In genomic region chr11:93694109-93694508, GRCh38 we compare ENCODE assay signal across 1 cellular context.
TF ChIP-seq lines count a peak whose summit lies in the region.

No MANE protein-coding gene starts in this region.

TF ChIP-seq in neural cell, 6 proteins besides CTCF, POLR2A, EP300 and RAD21 (continued from another document):
- TF ChIP-seq, protein P1, sequence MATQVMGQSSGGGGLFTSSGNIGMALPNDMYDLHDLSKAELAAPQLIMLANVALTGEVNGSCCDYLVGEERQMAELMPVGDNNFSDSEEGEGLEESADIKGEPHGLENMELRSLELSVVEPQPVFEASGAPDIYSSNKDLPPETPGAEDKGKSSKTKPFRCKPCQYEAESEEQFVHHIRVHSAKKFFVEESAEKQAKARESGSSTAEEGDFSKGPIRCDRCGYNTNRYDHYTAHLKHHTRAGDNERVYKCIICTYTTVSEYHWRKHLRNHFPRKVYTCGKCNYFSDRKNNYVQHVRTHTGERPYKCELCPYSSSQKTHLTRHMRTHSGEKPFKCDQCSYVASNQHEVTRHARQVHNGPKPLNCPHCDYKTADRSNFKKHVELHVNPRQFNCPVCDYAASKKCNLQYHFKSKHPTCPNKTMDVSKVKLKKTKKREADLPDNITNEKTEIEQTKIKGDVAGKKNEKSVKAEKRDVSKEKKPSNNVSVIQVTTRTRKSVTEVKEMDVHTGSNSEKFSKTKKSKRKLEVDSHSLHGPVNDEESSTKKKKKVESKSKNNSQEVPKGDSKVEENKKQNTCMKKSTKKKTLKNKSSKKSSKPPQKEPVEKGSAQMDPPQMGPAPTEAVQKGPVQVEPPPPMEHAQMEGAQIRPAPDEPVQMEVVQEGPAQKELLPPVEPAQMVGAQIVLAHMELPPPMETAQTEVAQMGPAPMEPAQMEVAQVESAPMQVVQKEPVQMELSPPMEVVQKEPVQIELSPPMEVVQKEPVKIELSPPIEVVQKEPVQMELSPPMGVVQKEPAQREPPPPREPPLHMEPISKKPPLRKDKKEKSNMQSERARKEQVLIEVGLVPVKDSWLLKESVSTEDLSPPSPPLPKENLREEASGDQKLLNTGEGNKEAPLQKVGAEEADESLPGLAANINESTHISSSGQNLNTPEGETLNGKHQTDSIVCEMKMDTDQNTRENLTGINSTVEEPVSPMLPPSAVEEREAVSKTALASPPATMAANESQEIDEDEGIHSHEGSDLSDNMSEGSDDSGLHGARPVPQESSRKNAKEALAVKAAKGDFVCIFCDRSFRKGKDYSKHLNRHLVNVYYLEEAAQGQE (IDR thresholded peaks at IDR 0.05; ENCODE audit: borderline replicate concordance), result no peak
- peak; percentile 29 for TF ChIP-seq SMC3 (conservative IDR thresholded peaks at IDR 0.05; ENCODE audit: poor library complexity)
- TF ChIP-seq POLR2AphosphoS5 (IDR thresholded peaks at IDR 0.05), result no peak
- TF ChIP-seq EZH2 (IDR thresholded peaks at IDR 0.05; ENCODE audit: borderline replicate concordance, insufficient read depth, low read length, poor library complexity, severe bottlenecking), result no peak
